In the genomic region with DNA sequence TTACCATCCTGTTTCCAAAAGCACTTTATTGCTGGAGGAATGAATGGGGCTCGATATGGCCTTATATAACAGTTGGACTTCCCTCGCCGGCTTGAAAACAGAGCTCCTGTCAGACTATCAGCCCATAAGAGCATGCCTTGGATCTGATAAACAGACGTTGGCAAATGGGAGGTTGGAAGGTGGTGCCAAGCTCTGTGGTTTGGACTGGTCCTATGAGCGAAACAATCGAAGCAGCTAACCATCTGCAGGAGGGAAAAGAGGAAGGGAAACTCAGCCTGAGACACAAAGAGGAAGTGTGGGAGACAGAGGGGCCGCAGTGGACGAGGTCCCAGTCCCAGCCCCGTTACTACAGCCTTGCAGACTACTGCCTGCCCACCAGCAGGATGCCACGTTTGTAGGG, we compare ENCODE assay signal across 17 cellular contexts.
A peak's percentile ranks its signal among the peaks of the same experiment; 100 is the strongest.
DNase-seq lines count a peak whose midpoint lies in the region; ATAC-seq, FAIRE-seq and TF ChIP-seq lines count a peak whose summit lies in the region.
"Had no signal": no experiment of that assay in that cellular context is flagged by ENCODE, and none has a peak within 500 bp of the region (broad histone marks: within the 10 kb centered on the region; RNA-seq: fewer than 3 reads in every experiment).

No MANE protein-coding gene starts in this region.

- H3K36me3 Mint-ChIP-seq in glutamatergic neuron (ENCODE audit: unreplicated experiment), result no peaks in the 10 kb centered on the region
- no peaks in the 10 kb centered on the region for H3K36me3 Mint-ChIP-seq in activated T-helper 2 cell treated with anti-CD3 and anti-CD28 coated beads, Interferon-gamma antibody, Interleukin-2, Interleukin-4, amounts not matched to agents 10 μg/mL and 5 μg/mL and 100 μg/mL, durations not matched to agents 14 hours and 24 hours and 36 hours (ENCODE audit: low read depth)
- H3K36me3 Mint-ChIP-seq: CD4-positive, CD25-positive, alpha-beta regulatory T cell had no signal

- H3K4me1 Mint-ChIP-seq in glutamatergic neuron (ENCODE audit: low read depth, unreplicated experiment), result no peaks in the 10 kb centered on the region
- no peaks in the 10 kb centered on the region for H3K4me1 Mint-ChIP-seq in activated T-helper 2 cell treated with anti-CD3 and anti-CD28 coated beads, Interferon-gamma antibody, Interleukin-2, Interleukin-4, amounts not matched to agents 10 μg/mL and 5 μg/mL and 100 μg/mL, durations not matched to agents 14 hours and 24 hours and 36 hours (ENCODE audit: low read depth)

- peak; percentile 58 for ATAC-seq in GM21576 (IDR thresholded peaks at IDR 0.05; ENCODE audit: unreplicated experiment)
- no peak for ATAC-seq in HG02840 (IDR thresholded peaks at IDR 0.05; ENCODE audit: low FRiP score, unreplicated experiment)
- ATAC-seq in HG02678 (IDR thresholded peaks at IDR 0.05; ENCODE audit: unreplicated experiment), result no peak
- ATAC-seq: activated T-cell treated with anti-CD3 and anti-CD28 coated beads, Interleukin-2, amount 50 U/mL, for 4 hours had no signal

- DNase-seq in GDM1 (lab: John Stamatoyannopoulos, UW), result peak; percentile 71
- peak; percentile 97 for DNase-seq in NOMO-1 treated with dmso at 0.1 percent for 144 hours (lab: John Stamatoyannopoulos, UW; ENCODE audit: unreplicated experiment)
- no peak for DNase-seq in glutamatergic neuron
- DNase-seq in activated T-helper 2 cell treated with anti-CD3 and anti-CD28 coated beads, Interferon-gamma antibody, Interleukin-2, Interleukin-4, amounts not matched to agents 10 μg/mL and 5 μg/mL and 100 μg/mL, durations not matched to agents 14 hours and 24 hours and 36 hours (ENCODE audit: low spot score), result no peak
- no peak for DNase-seq in kidney
- DNase-seq: activated T-cell treated with anti-CD3 and anti-CD28 coated beads, Interleukin-2, amount 50 U/mL, for 4 hours; CD4-positive, CD25-positive, alpha-beta regulatory T cell; H7; NCI-H1105; NK-92 treated with Interleukin-12 subunit alpha and Interleukin-12 subunit beta, amount 100 ng/mL, for 24 hours; spleen had no signal

- H3K27ac Mint-ChIP-seq in glutamatergic neuron (ENCODE audit: unreplicated experiment), result peak overlapping the region; percentile 54
- no peak overlapping the region for H3K27ac Mint-ChIP-seq in activated T-helper 2 cell treated with anti-CD3 and anti-CD28 coated beads, Interferon-gamma antibody, Interleukin-2, Interleukin-4, amounts not matched to agents 10 μg/mL and 5 μg/mL and 100 μg/mL, durations not matched to agents 14 hours and 24 hours and 36 hours
- H3K27ac Mint-ChIP-seq: CD4-positive, CD25-positive, alpha-beta regulatory T cell; nephron had no signal

- no peak for FAIRE-seq in kidney (lab: Jason Lieb, UNC)
- FAIRE-seq: GM12892 had no signal

- no peaks in the 10 kb centered on the region for H3K36me3 ChIP-seq in kidney (ENCODE audit: control insufficient read depth in 1 of 2, insufficient read depth in 2 of 2, low read length in 2 of 2)
- H3K36me3 ChIP-seq: spleen had no signal

- H3K4me1 ChIP-seq in kidney (ENCODE audit: control insufficient read depth in 1 of 2, insufficient read depth in 1 of 2, low read depth in 1 of 2, low read length in 2 of 2), result no peaks in the 10 kb centered on the region

- no peak for TF ChIP-seq CTCF in glutamatergic neuron (IDR thresholded peaks at IDR 0.05; ENCODE audit: partially characterized antibody, unreplicated experiment)
- no peak for TF ChIP-seq CTCF in kidney (IDR thresholded peaks at IDR 0.05; ENCODE audit: borderline replicate concordance, extremely low read depth, insufficient read depth)

- no peak overlapping the region for H3K27ac ChIP-seq in kidney (ENCODE audit: low read depth in 2 of 2, low read length in 2 of 2)
- H3K27ac ChIP-seq: epithelial cell of prostate, spleen had no signal

- intact Hi-C loops in activated T-helper 2 cell treated with anti-CD3 and anti-CD28 coated beads, Interferon-gamma antibody, Interleukin-2, Interleukin-4, amounts not matched to agents 10 μg/mL and 5 μg/mL and 100 μg/mL, durations not matched to agents 14 hours and 24 hours and 36 hours (cut with micrococcal nuclease), result no loop called here
- intact Hi-C loops in kidney (cut with DNase I), result no loop called here

- peaks cover 4% of the 10 kb centered on the region for H3K27me3 Mint-ChIP-seq in glutamatergic neuron (ENCODE audit: unreplicated experiment)
- no peaks in the 10 kb centered on the region for H3K27me3 Mint-ChIP-seq in activated T-helper 2 cell treated with anti-CD3 and anti-CD28 coated beads, Interferon-gamma antibody, Interleukin-2, Interleukin-4, amounts not matched to agents 10 μg/mL and 5 μg/mL and 100 μg/mL, durations not matched to agents 14 hours and 24 hours and 36 hours (ENCODE audit: low read depth)
- H3K27me3 Mint-ChIP-seq: CD4-positive, CD25-positive, alpha-beta regulatory T cell had no signal

- H3K9me3 Mint-ChIP-seq in glutamatergic neuron (ENCODE audit: unreplicated experiment), result peaks cover 2% of the 10 kb centered on the region
- H3K9me3 Mint-ChIP-seq in activated T-helper 2 cell treated with anti-CD3 and anti-CD28 coated beads, Interferon-gamma antibody, Interleukin-2, Interleukin-4, amounts not matched to agents 10 μg/mL and 5 μg/mL and 100 μg/mL, durations not matched to agents 14 hours and 24 hours and 36 hours, result no peaks in the 10 kb centered on the region
- H3K9me3 Mint-ChIP-seq: activated T-cell treated with anti-CD3 and anti-CD28 coated beads, Interleukin-2, amount 50 U/mL, for 4 hours; nephron had no signal

- no peak overlapping the region for H3K9ac ChIP-seq in kidney (ENCODE audit: low read length in 2 of 2)

- no peak overlapping the region for H3K4me3 ChIP-seq in kidney (ENCODE audit: low read length in 2 of 2)
- H3K4me3 ChIP-seq: spleen had no signal

- no peaks in the 10 kb centered on the region for H3K9me3 ChIP-seq in kidney (ENCODE audit: control insufficient read depth in 1 of 2, low read length in 2 of 2)

- H3K4me3 Mint-ChIP-seq in glutamatergic neuron (ENCODE audit: unreplicated experiment), result no peak overlapping the region
- H3K4me3 Mint-ChIP-seq in activated T-helper 2 cell treated with anti-CD3 and anti-CD28 coated beads, Interferon-gamma antibody, Interleukin-2, Interleukin-4, amounts not matched to agents 10 μg/mL and 5 μg/mL and 100 μg/mL, durations not matched to agents 14 hours and 24 hours and 36 hours (ENCODE audit: low read depth), result no peak overlapping the region
- H3K4me3 Mint-ChIP-seq: activated T-cell treated with anti-CD3 and anti-CD28 coated beads, Interleukin-2, amount 50 U/mL, for 4 hours; CD4-positive, CD25-positive, alpha-beta regulatory T cell; nephron had no signal

Comparison
In these comparisons a context has a peak if more than half of its experiments do, and no peak if none do; other contexts are left out.
1. DNase-seq: peak in GDM1 (single experiment) and NOMO-1 treated with dmso at 0.1 percent for 144 hours (single experiment); none in glutamatergic neuron (single experiment), activated T-helper 2 cell treated with anti-CD3 and anti-CD28 coated beads, Interferon-gamma antibody, Interleukin-2, Interleukin-4, amounts not matched to agents 10 μg/mL and 5 μg/mL and 100 μg/mL, durations not matched to agents 14 hours and 24 hours and 36 hours (single experiment) and kidney (single experiment).